8 cellular contexts compared by ENCODE assay signal in genomic region chr12:131894313-131894860, GRCh38. TPM values are rescaled to one million over a fixed set of nuclear protein-coding genes. Genes with fewer than 3 reads are reported as not detected.
DNase-seq lines count a peak whose midpoint lies in the region; ATAC-seq, FAIRE-seq and TF ChIP-seq lines count a peak whose summit lies in the region.

ULK1 (plus strand) TSS chr12:131894622; CDS start chr12:131895002, 380 bp downstream.

- H3K4me1 ChIP-seq in BE2C = no peaks in the 10 kb centered on the region

- no peaks in the 10 kb centered on the region for H3K36me3 ChIP-seq in BE2C

- H3K27me3 ChIP-seq in BE2C = no peaks in the 10 kb centered on the region

- DNase-seq in BE2C (peak; percentile 98), GM19239 (ENCODE audit: insufficient read length, low spot score) (peak; percentile 100), NCI-H510A (lab: John Stamatoyannopoulos, UW) (peak; percentile 89), cerebellum (ENCODE audit: low spot score) (peak; percentile 99), kidney tubule cell (ENCODE audit: low spot score) (peak; percentile 89)
- peak; percentile 90 to 93 for DNase-seq in activated CD4-positive, alpha-beta T cell treated with anti-CD3 and anti-CD28 coated beads for 24 hours (ENCODE audit: low read depth in 2 of 2)
- DNase-seq in stimulated activated CD4-positive, alpha-beta T cell treated with anti-CD3 and anti-CD28 coated beads, Interleukin-1b, Interleukin-23, amount 100 ng/mL, for 1 hour (ENCODE audit: low read depth in 2 of 2) = peak; percentile 82 to 95

- no peaks in the 10 kb centered on the region for H3K9me3 ChIP-seq in BE2C

- no peak for TF ChIP-seq CTCF in BE2C (IDR thresholded peaks at IDR 0.05; ENCODE audit: low read depth, low read length)

- FAIRE-seq in GM19239 (lab: Jason Lieb, UNC) = peak; percentile 40

- peak within 1 kb of the TSS; percentile 62 for H3K4me3 ChIP-seq in BE2C (ENCODE audit: low read depth, low read length)

- ATAC-seq in HG03439 (IDR thresholded peaks at IDR 0.05; ENCODE audit: unreplicated experiment) = peak; percentile 87

RNA-seq across cellular contexts. Expression of gene ULK1, which starts in this region (rescaled TPM):
- polyA plus RNA-seq in BE2C (2012; ENCODE audit: insufficient read depth, insufficient read length, low read depth) = 43.2 TPM
- 16.2 TPM for total RNA-seq in cerebellum

Comparison
In these comparisons a context has a peak if more than half of its experiments do, and no peak if none do; other contexts are left out.
1. Peak in every context shown above with its lines: DNase-seq, ATAC-seq and H3K4me3 ChIP-seq.